ENCODE assay signal across 1 cellular context in genomic region chr12:617304-617915, GRCh38.
TF ChIP-seq lines count a peak whose summit lies in the region.

No MANE protein-coding gene starts in this region.

TF ChIP-seq in IMR-90, 13 proteins besides CTCF, POLR2A, EP300 and RAD21 (continued from another document):
- TF ChIP-seq BHLHE40 (IDR thresholded peaks at IDR 0.05; ENCODE audit: low read depth, low read length): no peak
- no peak for TF ChIP-seq CHD1 (IDR thresholded peaks at IDR 0.05; ENCODE audit: low read depth, low read length)
